ENCODE assay signal across 11 cellular contexts in genomic region chr1:2289607-2290006, GRCh38.
A peak's percentile ranks its signal among the peaks of the same experiment; 100 is the strongest.
DNase-seq lines count a peak whose midpoint lies in the region; ATAC-seq and TF ChIP-seq lines count a peak whose summit lies in the region.
"Had no signal": no experiment of that assay in that cellular context is flagged by ENCODE, and none has a peak within 500 bp of the region (broad histone marks: within the 10 kb centered on the region; RNA-seq: fewer than 3 reads in every experiment).

No MANE protein-coding gene starts in this region.

- 75 to 76% methylated on average over 9 of the region's 9 CpGs for WGBS in sigmoid colon, 2 donors

- H3K27me3 ChIP-seq in CD8-positive, alpha-beta memory T cell (ENCODE audit: insufficient read depth, low read length, poor library complexity, severe bottlenecking), result no peaks in the 10 kb centered on the region
- H3K27me3 ChIP-seq in sigmoid colon, result no peaks in the 10 kb centered on the region
- no peaks in the 10 kb centered on the region for H3K27me3 ChIP-seq in MG63
- H3K27me3 ChIP-seq: cardiac muscle cell had no signal

- peak overlapping the region; percentile 81 to 89 (median 83) for H3K4me3 Mint-ChIP-seq in CD8-positive, alpha-beta memory T cell
- H3K4me3 Mint-ChIP-seq in T-cell, result peak overlapping the region; percentile 73 to 91 (median 83)
- peak overlapping the region; percentile 88 to 90 for H3K4me3 Mint-ChIP-seq in effector memory CD8-positive, alpha-beta T cell

- ATAC-seq in T-cell (replicated peaks in 1 of 4), result no peak
- ATAC-seq in effector memory CD8-positive, alpha-beta T cell (replicated peaks), result no peak
- ATAC-seq: HepG2 had no signal

- H3K27me3 Mint-ChIP-seq in CD8-positive, alpha-beta memory T cell, result no peaks in the 10 kb centered on the region
- H3K27me3 Mint-ChIP-seq in T-cell, result no peaks in the 10 kb centered on the region
- H3K27me3 Mint-ChIP-seq in effector memory CD8-positive, alpha-beta T cell, result no peaks in the 10 kb centered on the region

- peaks cover 73% of the 10 kb centered on the region for H3K4me1 ChIP-seq in CD8-positive, alpha-beta memory T cell (ENCODE audit: insufficient read depth, low read length)
- H3K4me1 ChIP-seq in sigmoid colon, result peaks cover 0 to 86% (median 82%) of the 10 kb centered on the region in 4 donors

- TF ChIP-seq POLR2A in sigmoid colon (IDR thresholded peaks at IDR 0.05), result no peak

- H3K27ac Mint-ChIP-seq in CD8-positive, alpha-beta memory T cell, result peak overlapping the region; percentile 92 to 99 (median 97)
- H3K27ac Mint-ChIP-seq in T-cell, result peak overlapping the region; percentile 90 to 95
- H3K27ac Mint-ChIP-seq in effector memory CD8-positive, alpha-beta T cell, result peak overlapping the region; percentile 98 to 99

- no peak for DNase-seq in CD8-positive, alpha-beta memory T cell
- no peak for DNase-seq in T-cell
- no peak for DNase-seq in effector memory CD8-positive, alpha-beta T cell
- DNase-seq in sigmoid colon, result no peak
- no peak for DNase-seq in MG63
- no peak for DNase-seq in hypothalamus (lab: John Stamatoyannopoulos, UW)
- no peak for DNase-seq in NCI-H2081 treated with DMSO at 0.1 percent for 48 hours (lab: John Stamatoyannopoulos, UW)
- DNase-seq in NK-92 (lab: John Stamatoyannopoulos, UW; ENCODE audit: unreplicated experiment), result no peak
- DNase-seq: WERI-Rb-1 had no signal

- no peak for TF ChIP-seq EP300 in sigmoid colon (IDR thresholded peaks at IDR 0.05)

- peak overlapping the region; percentile 47 for H3K4me3 ChIP-seq in CD8-positive, alpha-beta memory T cell (ENCODE audit: low read length)
- H3K4me3 ChIP-seq in sigmoid colon (no peak overlapping the region), MG63 (no peak overlapping the region)
- H3K4me3 ChIP-seq: cardiac muscle cell had no signal

- H3K9me3 ChIP-seq in CD8-positive, alpha-beta memory T cell (ENCODE audit: low read length), result no peaks in the 10 kb centered on the region
- H3K9me3 ChIP-seq in sigmoid colon (no peaks in the 10 kb centered on the region), MG63 (no peaks in the 10 kb centered on the region)

- no peak overlapping the region for H3K27ac ChIP-seq in CD8-positive, alpha-beta memory T cell (ENCODE audit: low read depth, low read length)
- peak overlapping the region; percentile 72 to 83 (median 78) for H3K27ac ChIP-seq in sigmoid colon
- H3K27ac ChIP-seq: cardiac muscle cell, WERI-Rb-1 had no signal

- POLR2A ChIA-PET in CD8-positive, alpha-beta memory T cell (lab: Charles Lee), result interaction anchor here (1.2 to 1.8 kb wide), 2 partner anchors 11 to 34 kb away, joined by 3 to 6 read pairs; no protein-coding TSS in a partner anchor
- POLR2A ChIA-PET in T-cell (lab: Charles Lee), result interaction anchor here in 1 of 2 donors (1.0 kb wide), 1 partner anchor 11 kb away, joined by 12 read pairs; no protein-coding TSS in a partner anchor

- H3K4me1 Mint-ChIP-seq in CD8-positive, alpha-beta memory T cell, result peaks cover 58 to 87% (median 66%) of the 10 kb centered on the region in 3 donors
- H3K4me1 Mint-ChIP-seq in T-cell, result peaks cover 83 to 89% (median 88%) of the 10 kb centered on the region in 3 donors
- H3K4me1 Mint-ChIP-seq in effector memory CD8-positive, alpha-beta T cell (ENCODE audit: low read depth in 2 of 2), result peaks cover 48 to 60% of the 10 kb centered on the region in 2 donors

- TF ChIP-seq CTCF in sigmoid colon (IDR thresholded peaks at IDR 0.05), result no peak

- CTCF ChIA-PET in CD8-positive, alpha-beta memory T cell (lab: Charles Lee), result interaction anchor here (0.9 kb wide), 1 partner anchor 29 kb away, joined by 3 read pairs; no protein-coding TSS in a partner anchor
- CTCF ChIA-PET in T-cell (lab: Charles Lee), result no interaction called here

- peaks cover 0 to 4% (median 0%) of the 10 kb centered on the region in 3 donors for H3K36me3 Mint-ChIP-seq in CD8-positive, alpha-beta memory T cell
- peaks cover 3% of the 10 kb centered on the region for H3K36me3 Mint-ChIP-seq in T-cell
- peaks cover 98% of the 10 kb centered on the region for H3K36me3 Mint-ChIP-seq in effector memory CD8-positive, alpha-beta T cell (ENCODE audit: insufficient read depth)

- intact Hi-C loops in sigmoid colon (cut with DNase I), result no loop called here

- no peaks in the 10 kb centered on the region for H3K36me3 ChIP-seq in CD8-positive, alpha-beta memory T cell (ENCODE audit: insufficient read depth, low read length)
- H3K36me3 ChIP-seq in sigmoid colon, result no peaks in the 10 kb centered on the region
- H3K36me3 ChIP-seq in MG63, result peaks cover 13% of the 10 kb centered on the region
- H3K36me3 ChIP-seq: cardiac muscle cell, WERI-Rb-1 had no signal

- H3K9me3 Mint-ChIP-seq in CD8-positive, alpha-beta memory T cell, result no peaks in the 10 kb centered on the region
- H3K9me3 Mint-ChIP-seq in T-cell, result no peaks in the 10 kb centered on the region
- no peaks in the 10 kb centered on the region for H3K9me3 Mint-ChIP-seq in effector memory CD8-positive, alpha-beta T cell
